ENCODE assay signal across 8 cellular contexts in genomic region chr7:80134536-80135305, GRCh38. TPM values are rescaled to one million over a fixed set of nuclear protein-coding genes. Genes with fewer than 3 reads are reported as not detected.
DNase-seq lines count a peak whose midpoint lies in the region; ATAC-seq, FAIRE-seq and TF ChIP-seq lines count a peak whose summit lies in the region.

Gene GNAI1 (plus strand): TSS chr7:80134831. CDS start chr7:80135161, 330 bp downstream.

- peak within 1 kb of the TSS; percentile 84 for H3K4me2 ChIP-seq in PC-9

- H3K4me1 ChIP-seq in PC-9 (replicated peaks; ENCODE audit: insufficient read depth) (peaks cover 16% of the 10 kb centered on the region), left ventricle myocardium inferior (peaks cover 52% of the 10 kb centered on the region), pancreas (peaks cover 0 to 13% (median 10%) of the 10 kb centered on the region in 3 donors)

- intact Hi-C loops in PC-9 (cut with micrococcal nuclease; ENCODE audit: unreplicated experiment) = loop anchor here (2.0 to 10.0 kb wide), 8 partner anchors 42 to 1150 kb away; no protein-coding TSS in a partner anchor
- intact Hi-C loops in left ventricle myocardium inferior (cut with micrococcal nuclease) = no loop called here
- intact Hi-C loops in pancreas (cut with DNase I) = loop anchor here in 1 of 3 donors (10.0 kb wide), 1 partner anchor 260 kb away; no protein-coding TSS in a partner anchor

- CTCF ChIA-PET in PC-9 (lab: Charles Lee) = interaction anchor here (0.6 to 1.7 kb wide), 16 partner anchors 11 to 1334 kb away, joined by 3 to 35 read pairs (median 7); no protein-coding TSS in a partner anchor

- H3K9me3 ChIP-seq in PC-9 (ENCODE audit: insufficient read depth, low read depth) = no peaks in the 10 kb centered on the region
- no peaks in the 10 kb centered on the region for H3K9me3 ChIP-seq in left ventricle myocardium inferior (replicated peaks)
- no peaks in the 10 kb centered on the region for H3K9me3 ChIP-seq in pancreas

- H4K20me1 ChIP-seq in PC-9 (ENCODE audit: insufficient read depth) = no peaks in the 10 kb centered on the region

- TF ChIP-seq CTCF in PC-9 (conservative IDR thresholded peaks at IDR 0.05) (no peak; the same call in 1 of the 2 replicates), left ventricle myocardium inferior (IDR thresholded peaks at IDR 0.05; ENCODE audit: borderline replicate concordance) (peak; percentile 54), pancreas (IDR thresholded peaks at IDR 0.05) (peak in 1 of 4 donors; percentile 13)

- DNase-seq in NCI-H524 (lab: John Stamatoyannopoulos, UW) (peak; percentile 60 to 80), NCI-H524 treated with DMSO at 0.1 percent for 48 hours (lab: John Stamatoyannopoulos, UW) (no peak), PC-9 (peak; percentile 76 to 87), anterior cingulate cortex (lab: John Stamatoyannopoulos, UW) (peak in 56 of 58 donors; percentile 42 to 92 (median 78)), left ventricle myocardium inferior (peak; percentile 64), pancreas (peak; percentile 43 to 87 (median 72))

- H2AFZ ChIP-seq in PC-9 = peak within 1 kb of the TSS; percentile 99

- BruUV-seq in PC-9 (replicated peaks; lab: Mats Ljungman, UMichigan) = no TSS peak

- H3F3A ChIP-seq in PC-9 (ENCODE audit: insufficient read depth, low read depth) = peaks cover 15% of the 10 kb centered on the region; the same call in 1 of the 2 replicates

- H3K36me3 ChIP-seq in PC-9 (ENCODE audit: low read depth) (no peaks in the 10 kb centered on the region), left ventricle myocardium inferior (no peaks in the 10 kb centered on the region), pancreas (no peaks in the 10 kb centered on the region)

- H3K9me2 ChIP-seq in PC-9 (ENCODE audit: insufficient read depth) = no peaks in the 10 kb centered on the region

- H3K27me3 ChIP-seq in PC-9 (ENCODE audit: insufficient read depth, low read depth) (no peaks in the 10 kb centered on the region), left ventricle myocardium inferior (ENCODE audit: low read depth) (no peaks in the 10 kb centered on the region), pancreas (no peaks in the 10 kb centered on the region)

- H3K27ac ChIP-seq in PC-9 = peak within 1 kb of the TSS; percentile 69
- H3K27ac ChIP-seq in left ventricle myocardium inferior (replicated peaks) = peak within 1 kb of the TSS; percentile 90
- peak within 1 kb of the TSS; percentile 16 to 85 (median 76) for H3K27ac ChIP-seq in pancreas

- ATAC-seq in HG03354 (IDR thresholded peaks at IDR 0.05; ENCODE audit: poor library complexity, severe bottlenecking, unreplicated experiment) = peak; percentile 47
- peak; percentile 82 to 88 (median 84) for ATAC-seq in pancreas
- no peak for ATAC-seq in HG03469 (IDR thresholded peaks at IDR 0.05; ENCODE audit: unreplicated experiment)

- 1% methylated on average over 84 to 92 of the region's 92 CpGs for WGBS in pancreas, 2 donors

- peaks cover 39% of the 10 kb centered on the region for H3K79me2 ChIP-seq in PC-9 (ENCODE audit: low read depth)

- no peak for FAIRE-seq in pancreas (lab: Jason Lieb, UNC)

- POLR2A ChIA-PET in PC-9 (lab: Charles Lee; ENCODE audit: unreplicated experiment) = interaction anchor here (0.6 to 0.9 kb wide), 4 partner anchors 11 to 683 kb away, joined by 4 to 12 read pairs (median 7); no protein-coding TSS in a partner anchor

- peak within 1 kb of the TSS; percentile 97 for H3K4me3 ChIP-seq in PC-9
- H3K4me3 ChIP-seq in left ventricle myocardium inferior = peak within 1 kb of the TSS; percentile 95
- peak within 1 kb of the TSS; percentile 62 to 91 (median 67) for H3K4me3 ChIP-seq in pancreas

RNA-seq across cellular contexts. Expression of gene GNAI1, which starts in this region (rescaled TPM):
- total RNA-seq in PC-9 (2021) (16.8 and 25.6 TPM in 2 replicates), left ventricle myocardium inferior (14.5 TPM), pancreas (1 to 10 TPM; 3.0 to 8.6 (median 4.9) TPM)
- 10 to 100 TPM in 1 of 2 donors, 1 to 10 TPM in 1; 4.3 to 25.9 TPM for polyA plus RNA-seq in pancreas
